Comparison of ENCODE assay signal across 13 cellular contexts in genomic region chr19:918152-918437, GRCh38. TPM values are rescaled to one million over a fixed set of nuclear protein-coding genes. Genes with fewer than 3 reads are reported as not detected.
A peak's percentile ranks its signal among the peaks of the same experiment; 100 is the strongest.
DNase-seq lines count a peak whose midpoint lies in the region; FAIRE-seq and TF ChIP-seq lines count a peak whose summit lies in the region.
"Had no signal": no experiment of that assay in that cellular context is flagged by ENCODE, and none has a peak within 500 bp of the region (broad histone marks: within the 10 kb centered on the region; RNA-seq: fewer than 3 reads in every experiment).

No MANE protein-coding gene starts in this region.

- H3K9me3 ChIP-seq in SK-N-MC (ENCODE audit: low read depth, low read length) (no peaks in the 10 kb centered on the region), endothelial cell of umbilical vein (replicated peaks; ENCODE audit: control insufficient read depth, insufficient read depth, low read length) (no peaks in the 10 kb centered on the region), spleen (no peaks in the 10 kb centered on the region)
- H3K9me3 ChIP-seq: left lung had no signal

- H3K4me2 ChIP-seq in endothelial cell of umbilical vein (ENCODE audit: insufficient read depth, low read length) = no peak overlapping the region

- no peaks in the 10 kb centered on the region for H3K9me3 Mint-ChIP-seq in activated naive CD4-positive, alpha-beta T cell treated with anti-CD3 and anti-CD28 coated beads for 36 hours

- H3K4me1 ChIP-seq in endothelial cell of umbilical vein (ENCODE audit: control insufficient read depth, extremely low read depth, insufficient read depth, low read length) (peaks cover 6% of the 10 kb centered on the region), spleen (peaks cover 28 to 85% (median 65%) of the 10 kb centered on the region in 6 donors)

- H2AFZ ChIP-seq in endothelial cell of umbilical vein (ENCODE audit: low read depth, low read length) = no peak overlapping the region

- H3K4me1 Mint-ChIP-seq in activated naive CD4-positive, alpha-beta T cell treated with anti-CD3 and anti-CD28 coated beads for 36 hours (ENCODE audit: low read depth) = peaks cover 24% of the 10 kb centered on the region

- no peak for DNase-seq in activated naive CD4-positive, alpha-beta T cell treated with anti-CD3 and anti-CD28 coated beads for 36 hours
- DNase-seq in activated naive CD4-positive, alpha-beta T cell (lab: John Stamatoyannopoulos, UW) = no peak
- no peak for DNase-seq in SK-N-MC (ENCODE audit: low read depth, low spot score)
- no peak for DNase-seq in endothelial cell of umbilical vein (ENCODE audit: low read depth, low spot score)
- no peak for DNase-seq in spleen
- no peak for DNase-seq in RCC 7860 (ENCODE audit: low spot score)
- DNase-seq in NCI-H526 (lab: John Stamatoyannopoulos, UW) = no peak
- no peak for DNase-seq in GM03348 (ENCODE audit: low spot score)
- DNase-seq: central memory CD4-positive, alpha-beta T cell; GF-D8; NCI-H187 had no signal

- TF ChIP-seq POLR2A in endothelial cell of umbilical vein (IDR thresholded peaks at IDR 0.05; ENCODE audit: low read depth, low read length) (no peak), spleen (IDR thresholded peaks at IDR 0.05) (no peak)

- dilution Hi-C loops in endothelial cell of umbilical vein (cut with MboI; ENCODE audit: extremely low pct_ligation_motif_present, low sequenced_read_pairs) = no loop called here

- BruUV-seq in endothelial cell of umbilical vein (replicated peaks; lab: Mats Ljungman, UMichigan) = no TSS peak

- no peaks in the 10 kb centered on the region for H3K79me2 ChIP-seq in endothelial cell of umbilical vein (ENCODE audit: control insufficient read depth, insufficient read depth, low read length)

- peak overlapping the region; percentile 70 for H3K4me3 Mint-ChIP-seq in activated naive CD4-positive, alpha-beta T cell treated with anti-CD3 and anti-CD28 coated beads for 36 hours

- intact Hi-C loops in activated naive CD4-positive, alpha-beta T cell treated with anti-CD3 and anti-CD28 coated beads for 36 hours (cut with micrococcal nuclease) = loop anchor here (1.0 to 5.0 kb wide), 2 partner anchors 9 to 346 kb away; partner anchors contain the start of gene BSG
- intact Hi-C loops in endothelial cell of umbilical vein (cut with micrococcal nuclease) = no loop called here
- intact Hi-C loops in spleen (cut with DNase I; ENCODE audit: low total_unique reads) = no loop called here

- H4K20me1 ChIP-seq in endothelial cell of umbilical vein (replicated peaks; ENCODE audit: control insufficient read depth, extremely low read depth, insufficient read depth, low read length) = no peaks in the 10 kb centered on the region

- H3K27ac ChIP-seq in SK-N-MC (no peak overlapping the region), endothelial cell of umbilical vein (ENCODE audit: insufficient read depth, low read depth, low read length) (no peak overlapping the region), spleen (peak overlapping the region in 1 of 8 donors; percentile 47)
- H3K27ac ChIP-seq: left lung had no signal

- WGBS in spleen, 5 donors = 1 to 3% (median 3%) methylated on average over 5 to 12 of the region's 12 CpGs

- H3K27me3 ChIP-seq in endothelial cell of umbilical vein (ENCODE audit: control insufficient read depth in 2 of 2, insufficient read depth in 2 of 2, low read length in 2 of 2) = peaks cover 28 to 35% of the 10 kb centered on the region in 2 experiments
- H3K27me3 ChIP-seq in spleen (replicated peaks in 1 of 7) = peaks cover 7 to 57% (median 44%) of the 10 kb centered on the region in 7 donors

- H3K27ac Mint-ChIP-seq in activated naive CD4-positive, alpha-beta T cell treated with anti-CD3 and anti-CD28 coated beads for 36 hours = no peak overlapping the region

- H3K4me3 ChIP-seq in SK-N-MC (peak overlapping the region; percentile 55), endothelial cell of umbilical vein (replicated peaks in 1 of 3; ENCODE audit: insufficient read depth in 1 of 3, low read depth in 1 of 3, low read length in 3 of 3) (no peak overlapping the region), spleen (peak overlapping the region in 7 of 8 donors; percentile 1 to 77 (median 38))

- H3K9me1 ChIP-seq in endothelial cell of umbilical vein (replicated peaks; ENCODE audit: control insufficient read depth, extremely low read depth, insufficient read depth, low read length) = no peaks in the 10 kb centered on the region

- CTCF ChIA-PET in activated naive CD4-positive, alpha-beta T cell treated with anti-CD3 and anti-CD28 coated beads for 36 hours (lab: Charles Lee) = interaction anchor here (8.3 kb wide), 1 partner anchor 65 kb away, joined by 102 read pairs; the partner anchor contains the start of gene WDR18
- CTCF ChIA-PET in endothelial cell of umbilical vein (lab: Charles Lee) = interaction anchor here (0.9 kb wide), 1 partner anchor 62 kb away, joined by 3 read pairs; no protein-coding TSS in a partner anchor

- TF ChIP-seq CTCF in endothelial cell of umbilical vein (IDR thresholded peaks at IDR 0.05; ENCODE audit: extremely low read depth in 1 of 2, insufficient read depth in 1 of 2, low read depth in 1 of 2, low read length in 2 of 2) (no peak), spleen (IDR thresholded peaks at IDR 0.05 in 8 of 11, conservative IDR thresholded peaks at IDR 0.05 in 3 of 11) (no peak)

- peaks cover 2% of the 10 kb centered on the region for H3K27me3 Mint-ChIP-seq in activated naive CD4-positive, alpha-beta T cell treated with anti-CD3 and anti-CD28 coated beads for 36 hours (ENCODE audit: low read depth)

- POLR2A ChIA-PET in endothelial cell of umbilical vein (lab: Charles Lee) = no interaction called here

- FAIRE-seq in endothelial cell of umbilical vein (lab: Jason Lieb, UNC) (no peak), RCC 7860 (lab: Jason Lieb, UNC) (no peak)

- H3K9ac ChIP-seq in SK-N-MC (ENCODE audit: insufficient read length) (no peak overlapping the region), endothelial cell of umbilical vein (replicated peaks; ENCODE audit: extremely low read depth, insufficient read depth, low read length) (no peak overlapping the region)

- no peaks in the 10 kb centered on the region for H3K36me3 ChIP-seq in SK-N-MC (ENCODE audit: insufficient read depth, low read length)
- no peaks in the 10 kb centered on the region for H3K36me3 ChIP-seq in endothelial cell of umbilical vein (ENCODE audit: control insufficient read depth in 2 of 2, extremely low read depth in 1 of 2, insufficient read depth in 2 of 2, low read length in 2 of 2)
- H3K36me3 ChIP-seq in spleen = no peaks in the 10 kb centered on the region
- H3K36me3 ChIP-seq: left lung had no signal

- no peaks in the 10 kb centered on the region for H3K36me3 Mint-ChIP-seq in activated naive CD4-positive, alpha-beta T cell treated with anti-CD3 and anti-CD28 coated beads for 36 hours (ENCODE audit: low read depth)

RNA-seq across cellular contexts. Expression of gene KISS1R, which starts 1.0 kb away (rescaled TPM):
- total RNA-seq in activated naive CD4-positive, alpha-beta T cell treated with anti-CD3 and anti-CD28 coated beads for 36 hours = 1 to 10 TPM; 5.3 to 6.6 TPM
- total RNA-seq in endothelial cell of umbilical vein (not detected in 2 replicates), spleen (under 1 TPM in 5 of 7 donors, not detected in 2; 0.30 to 0.50 (median 0.37) TPM)
- polyA plus RNA-seq in endothelial cell of umbilical vein (not detected in 2 replicates), spleen (under 1 TPM; 0.22 to 0.42 (median 0.27) TPM)
- polyA plus RNA-seq in endothelial cell of umbilical vein (2011; cell fraction: cytosol; rRNA removed) = not detected in 2 replicates
- polyA plus RNA-seq in endothelial cell of umbilical vein (2011; cell fraction: nucleus; rRNA removed) = not detected in 2 replicates
- not detected in 2 replicates for polyA plus RNA-seq in endothelial cell of umbilical vein (2012)
- polyA minus RNA-seq in endothelial cell of umbilical vein = 0.28 TPM in 1 of 2 replicates, not detected in the other
- polyA minus RNA-seq in endothelial cell of umbilical vein (2011; cell fraction: cytosol; rRNA and poly(A)+ RNA removed) = not detected
- not detected in 2 replicates for polyA minus RNA-seq in endothelial cell of umbilical vein (2011; cell fraction: nucleus; rRNA and poly(A)+ RNA removed)

RNA-seq across cellular contexts. Expression of gene R3HDM4, which starts 5.1 kb away (rescaled TPM):
- 100 to 1,000 TPM; 111 to 120 TPM for total RNA-seq in activated naive CD4-positive, alpha-beta T cell treated with anti-CD3 and anti-CD28 coated beads for 36 hours
- 49.6 and 53.9 TPM in 2 replicates for total RNA-seq in endothelial cell of umbilical vein
- polyA plus RNA-seq in endothelial cell of umbilical vein = 51.8 and 70.6 TPM in 2 replicates
- polyA plus RNA-seq in endothelial cell of umbilical vein (2011; cell fraction: cytosol; rRNA removed) = 22.2 and 29.8 TPM in 2 replicates
- polyA plus RNA-seq in endothelial cell of umbilical vein (2011; cell fraction: nucleus; rRNA removed) = 25.4 and 25.8 TPM in 2 replicates
- polyA plus RNA-seq in endothelial cell of umbilical vein (2012) = 33.4 and 53.0 TPM in 2 replicates
- polyA minus RNA-seq in endothelial cell of umbilical vein = 18.9 and 19.7 TPM in 2 replicates
- 7.7 TPM for polyA minus RNA-seq in endothelial cell of umbilical vein (2011; cell fraction: cytosol; rRNA and poly(A)+ RNA removed)
- polyA minus RNA-seq in endothelial cell of umbilical vein (2011; cell fraction: nucleus; rRNA and poly(A)+ RNA removed) = 5.4 and 9.2 TPM in 2 replicates
- 100 to 1,000 TPM in 3 of 7 donors, 10 to 100 TPM in 4; 41.0 to 175 (median 90.9) TPM for total RNA-seq in spleen
- polyA plus RNA-seq in spleen = 10 to 100 TPM; 74.6 to 99.7 (median 87.4) TPM

RNA-seq across cellular contexts. Expression of gene ARID3A, which starts 7.7 kb away (rescaled TPM):
- 10 to 100 TPM; 23.1 to 28.4 TPM for total RNA-seq in activated naive CD4-positive, alpha-beta T cell treated with anti-CD3 and anti-CD28 coated beads for 36 hours
- total RNA-seq in endothelial cell of umbilical vein (10.8 and 13.2 TPM in 2 replicates), spleen (10 to 100 TPM; 14.9 to 42.5 (median 22.6) TPM)
- polyA plus RNA-seq in endothelial cell of umbilical vein (5.4 and 7.6 TPM in 2 replicates), spleen (10 to 100 TPM in 1 of 3 donors, 1 to 10 TPM in 2; 2.5 to 10.3 (median 3.2) TPM)
- polyA plus RNA-seq in endothelial cell of umbilical vein (2011; cell fraction: cytosol; rRNA removed) = 4.5 and 5.3 TPM in 2 replicates
- polyA plus RNA-seq in endothelial cell of umbilical vein (2011; cell fraction: nucleus; rRNA removed) = 7.6 and 12.8 TPM in 2 replicates
- 7.6 and 13.1 TPM in 2 replicates for polyA plus RNA-seq in endothelial cell of umbilical vein (2012)
- 12.7 and 14.8 TPM in 2 replicates for polyA minus RNA-seq in endothelial cell of umbilical vein
- 11.4 TPM for polyA minus RNA-seq in endothelial cell of umbilical vein (2011; cell fraction: cytosol; rRNA and poly(A)+ RNA removed)
- 8.6 and 13.0 TPM in 2 replicates for polyA minus RNA-seq in endothelial cell of umbilical vein (2011; cell fraction: nucleus; rRNA and poly(A)+ RNA removed)

RNA-seq across cellular contexts. Expression of gene RNU6-9, which starts 24.8 kb away (rescaled TPM):
- not detected for total RNA-seq in activated naive CD4-positive, alpha-beta T cell treated with anti-CD3 and anti-CD28 coated beads for 36 hours
- total RNA-seq in endothelial cell of umbilical vein = not detected in 2 replicates
- polyA plus RNA-seq in endothelial cell of umbilical vein = not detected in 2 replicates
- polyA plus RNA-seq in endothelial cell of umbilical vein (2011; cell fraction: cytosol; rRNA removed) = not detected in 2 replicates
- not detected in 2 replicates for polyA plus RNA-seq in endothelial cell of umbilical vein (2011; cell fraction: nucleus; rRNA removed)
- not detected in 2 replicates for polyA plus RNA-seq in endothelial cell of umbilical vein (2012)
- not detected in 2 replicates for polyA minus RNA-seq in endothelial cell of umbilical vein
- polyA minus RNA-seq in endothelial cell of umbilical vein (2011; cell fraction: cytosol; rRNA and poly(A)+ RNA removed) = 1,914 TPM
- not detected in 2 replicates for polyA minus RNA-seq in endothelial cell of umbilical vein (2011; cell fraction: nucleus; rRNA and poly(A)+ RNA removed)
- total RNA-seq in spleen = not detected
- not detected for polyA plus RNA-seq in spleen
- total RNA-seq: left lung, temporal lobe had no signal

RNA-seq across cellular contexts. Expression of gene MED16, which starts 25.1 kb away (rescaled TPM):
- 10 to 100 TPM; 61.3 to 68.1 TPM for total RNA-seq in activated naive CD4-positive, alpha-beta T cell treated with anti-CD3 and anti-CD28 coated beads for 36 hours
- total RNA-seq in endothelial cell of umbilical vein (54.7 and 63.1 TPM in 2 replicates), spleen (10 to 100 TPM; 37.0 to 60.7 (median 52.7) TPM)
- polyA plus RNA-seq in endothelial cell of umbilical vein (66.5 and 96.6 TPM in 2 replicates), spleen (10 to 100 TPM; 43.2 to 82.1 (median 77.6) TPM)
- polyA plus RNA-seq in endothelial cell of umbilical vein (2011; cell fraction: cytosol; rRNA removed) = 33.5 and 44.8 TPM in 2 replicates
- polyA plus RNA-seq in endothelial cell of umbilical vein (2011; cell fraction: nucleus; rRNA removed) = 39.3 and 41.1 TPM in 2 replicates
- polyA plus RNA-seq in endothelial cell of umbilical vein (2012) = 34.9 and 47.5 TPM in 2 replicates
- polyA minus RNA-seq in endothelial cell of umbilical vein = 32.5 and 45.6 TPM in 2 replicates
- 31.4 TPM for polyA minus RNA-seq in endothelial cell of umbilical vein (2011; cell fraction: cytosol; rRNA and poly(A)+ RNA removed)
- polyA minus RNA-seq in endothelial cell of umbilical vein (2011; cell fraction: nucleus; rRNA and poly(A)+ RNA removed) = 22.8 and 36.9 TPM in 2 replicates

Comparison
In these comparisons a context has a peak if more than half of its experiments do, and no peak if none do; other contexts are left out.
1. H3K4me3 ChIP-seq: peak in SK-N-MC (single experiment) and spleen (7 of 8); none in endothelial cell of umbilical vein (0 of 3).